1 cellular context compared by ENCODE assay signal in the genomic region with DNA sequence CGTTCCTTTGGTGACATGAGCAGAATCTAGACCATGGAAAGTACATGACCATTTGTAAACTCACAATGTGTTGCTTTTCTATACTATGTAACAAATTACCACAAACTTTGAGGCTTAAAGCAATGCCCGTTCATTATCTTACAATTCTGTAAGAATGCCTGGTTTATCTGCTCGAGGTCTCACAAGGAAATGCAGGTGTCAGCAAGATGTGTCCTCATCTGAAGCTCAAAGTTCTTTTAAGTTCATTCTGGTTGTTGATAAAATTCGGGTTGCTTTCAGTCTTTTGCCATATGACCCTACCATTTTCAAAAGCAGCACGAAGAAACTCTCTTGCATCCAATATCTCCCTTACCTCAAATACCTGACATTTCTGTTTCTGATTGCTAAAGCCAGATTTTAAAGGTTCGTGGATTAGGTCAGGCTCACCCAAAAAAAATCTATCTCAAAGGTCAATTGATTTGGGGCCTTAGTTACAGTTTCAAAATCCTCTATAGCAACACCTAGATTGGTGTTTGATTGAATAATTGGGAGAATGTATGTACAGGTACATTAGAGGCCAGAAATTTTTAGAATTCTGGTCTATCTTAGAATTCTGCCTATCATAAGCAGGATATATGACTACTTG.
TF ChIP-seq lines count a peak whose summit lies in the region.

No MANE protein-coding gene starts in this region.

TF ChIP-seq in HCT116, 20 proteins besides CTCF, POLR2A, EP300 and RAD21 (continued from another document):
- TF ChIP-seq, protein P1, sequence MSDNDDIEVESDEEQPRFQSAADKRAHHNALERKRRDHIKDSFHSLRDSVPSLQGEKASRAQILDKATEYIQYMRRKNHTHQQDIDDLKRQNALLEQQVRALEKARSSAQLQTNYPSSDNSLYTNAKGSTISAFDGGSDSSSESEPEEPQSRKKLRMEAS (IDR thresholded peaks at IDR 0.05): no peak
- TF ChIP-seq CBX3 (IDR thresholded peaks at IDR 0.05; ENCODE audit: low read depth): no peak
- TF ChIP-seq ZNF274 (IDR thresholded peaks at IDR 0.05; ENCODE audit: low read depth, low read length): no peak
- no peak for TF ChIP-seq ELF1 (IDR thresholded peaks at IDR 0.05; ENCODE audit: borderline replicate concordance, low read depth)
- TF ChIP-seq, protein P2, sequence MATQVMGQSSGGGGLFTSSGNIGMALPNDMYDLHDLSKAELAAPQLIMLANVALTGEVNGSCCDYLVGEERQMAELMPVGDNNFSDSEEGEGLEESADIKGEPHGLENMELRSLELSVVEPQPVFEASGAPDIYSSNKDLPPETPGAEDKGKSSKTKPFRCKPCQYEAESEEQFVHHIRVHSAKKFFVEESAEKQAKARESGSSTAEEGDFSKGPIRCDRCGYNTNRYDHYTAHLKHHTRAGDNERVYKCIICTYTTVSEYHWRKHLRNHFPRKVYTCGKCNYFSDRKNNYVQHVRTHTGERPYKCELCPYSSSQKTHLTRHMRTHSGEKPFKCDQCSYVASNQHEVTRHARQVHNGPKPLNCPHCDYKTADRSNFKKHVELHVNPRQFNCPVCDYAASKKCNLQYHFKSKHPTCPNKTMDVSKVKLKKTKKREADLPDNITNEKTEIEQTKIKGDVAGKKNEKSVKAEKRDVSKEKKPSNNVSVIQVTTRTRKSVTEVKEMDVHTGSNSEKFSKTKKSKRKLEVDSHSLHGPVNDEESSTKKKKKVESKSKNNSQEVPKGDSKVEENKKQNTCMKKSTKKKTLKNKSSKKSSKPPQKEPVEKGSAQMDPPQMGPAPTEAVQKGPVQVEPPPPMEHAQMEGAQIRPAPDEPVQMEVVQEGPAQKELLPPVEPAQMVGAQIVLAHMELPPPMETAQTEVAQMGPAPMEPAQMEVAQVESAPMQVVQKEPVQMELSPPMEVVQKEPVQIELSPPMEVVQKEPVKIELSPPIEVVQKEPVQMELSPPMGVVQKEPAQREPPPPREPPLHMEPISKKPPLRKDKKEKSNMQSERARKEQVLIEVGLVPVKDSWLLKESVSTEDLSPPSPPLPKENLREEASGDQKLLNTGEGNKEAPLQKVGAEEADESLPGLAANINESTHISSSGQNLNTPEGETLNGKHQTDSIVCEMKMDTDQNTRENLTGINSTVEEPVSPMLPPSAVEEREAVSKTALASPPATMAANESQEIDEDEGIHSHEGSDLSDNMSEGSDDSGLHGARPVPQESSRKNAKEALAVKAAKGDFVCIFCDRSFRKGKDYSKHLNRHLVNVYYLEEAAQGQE (IDR thresholded peaks at IDR 0.05; ENCODE audit: low read depth): no peak
- no peak for TF ChIP-seq ZFX (IDR thresholded peaks at IDR 0.05)
- no peak for TF ChIP-seq SP1 (IDR thresholded peaks at IDR 0.05; ENCODE audit: low read depth)
- TF ChIP-seq, protein P3, sequence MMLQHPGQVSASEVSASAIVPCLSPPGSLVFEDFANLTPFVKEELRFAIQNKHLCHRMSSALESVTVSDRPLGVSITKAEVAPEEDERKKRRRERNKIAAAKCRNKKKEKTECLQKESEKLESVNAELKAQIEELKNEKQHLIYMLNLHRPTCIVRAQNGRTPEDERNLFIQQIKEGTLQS (IDR thresholded peaks at IDR 0.05): no peak
